In the genomic region with DNA sequence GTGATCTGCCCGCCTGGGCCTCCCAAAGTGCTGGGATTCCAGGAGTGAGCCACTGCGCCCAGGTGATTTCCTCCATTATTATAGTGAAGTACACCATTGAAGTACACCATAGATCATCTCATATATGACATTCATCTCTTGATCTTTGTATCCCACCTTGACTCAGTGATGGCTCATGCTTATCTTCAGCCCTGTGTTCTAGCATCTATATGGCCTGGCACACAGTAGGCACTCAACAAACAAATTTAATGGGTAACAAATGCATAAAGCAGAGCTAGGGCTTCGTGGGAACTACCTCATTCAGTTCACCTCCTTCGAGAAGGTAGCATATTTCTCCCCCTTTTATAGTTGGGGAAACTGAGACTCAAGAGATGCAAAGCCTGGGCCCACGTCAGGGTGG, we compare ENCODE assay signal across 7 cellular contexts. TPM values are rescaled to one million over a fixed set of nuclear protein-coding genes. Genes with fewer than 3 reads are reported as not detected.
DNase-seq lines count a peak whose midpoint lies in the region; ATAC-seq and TF ChIP-seq lines count a peak whose summit lies in the region.
"Had no signal": no experiment of that assay in that cellular context is flagged by ENCODE, and none has a peak within 500 bp of the region (broad histone marks: within the 10 kb centered on the region; RNA-seq: fewer than 3 reads in every experiment).

No MANE protein-coding gene starts in this region.

- no TSS peak for BruUV-seq in A673 (replicated peaks; lab: Mats Ljungman, UMichigan)
- BruUV-seq in OCI-LY7 (replicated peaks; lab: Mats Ljungman, UMichigan), result no TSS peak

- DNase-seq in A673 (ENCODE audit: low spot score), result no peak
- no peak for DNase-seq in OCI-LY7 (ENCODE audit: low spot score)
- DNase-seq in NCI-H526 treated with DMSO at 0.1 percent for 48 hours (lab: John Stamatoyannopoulos, UW), result no peak
- DNase-seq in effector CD8-positive, alpha-beta T cell (lab: John Stamatoyannopoulos, UW), result no peak
- DNase-seq: NCI-H1436 had no signal

- TF ChIP-seq CTCF in A673 (conservative IDR thresholded peaks at IDR 0.05; ENCODE audit: low read depth, low read length) (no peak), OCI-LY7 (conservative IDR thresholded peaks at IDR 0.05; ENCODE audit: low read length) (no peak)

- H2AFZ ChIP-seq in OCI-LY7 (ENCODE audit: low read length), result no peak overlapping the region

- H3K9me2 ChIP-seq in OCI-LY7 (ENCODE audit: insufficient read depth, low read length), result no peaks in the 10 kb centered on the region

- CTCF ChIA-PET in A673 (lab: Charles Lee) (no interaction called here), OCI-LY7 (lab: Charles Lee; ENCODE audit: unreplicated experiment) (interaction anchor here (0.6 kb wide), 1 partner anchor 21 kb away, joined by 4 read pairs; a partner anchor contains a TSS)

- peaks cover 16% of the 10 kb centered on the region for H3K4me1 ChIP-seq in A673 (ENCODE audit: insufficient read depth, low read length, poor library complexity, severe bottlenecking)
- H3K4me1 ChIP-seq in OCI-LY7 (ENCODE audit: insufficient read depth, low read length, poor library complexity, severe bottlenecking), result peaks cover 45% of the 10 kb centered on the region

- H3K4me3 ChIP-seq in A673 (ENCODE audit: low read depth, low read length, poor library complexity, severe bottlenecking) (peak overlapping the region; percentile 59), OCI-LY7 (ENCODE audit: low read depth, low read length, poor library complexity, severe bottlenecking) (peak overlapping the region; percentile 69), iPS-11a (ENCODE audit: low read depth, low read length) (peak overlapping the region; percentile 51)

- intact Hi-C loops in A673 (cut with micrococcal nuclease; ENCODE audit: unreplicated experiment), result loop anchor here (5.0 kb wide), 1 partner anchor 103 kb away; a partner anchor contains a TSS
- intact Hi-C loops in OCI-LY7 (cut with micrococcal nuclease; ENCODE audit: unreplicated experiment), result no loop called here

- H3K9me3 ChIP-seq in A673 (ENCODE audit: low read depth, low read length, poor library complexity, severe bottlenecking) (no peaks in the 10 kb centered on the region), OCI-LY7 (ENCODE audit: low read length) (no peaks in the 10 kb centered on the region)

- no peaks in the 10 kb centered on the region for H3K27me3 ChIP-seq in A673 (replicated peaks; ENCODE audit: insufficient read depth, low read depth, low read length, poor library complexity)

- H3K36me3 ChIP-seq in A673 (ENCODE audit: insufficient read depth, low read length, poor library complexity, severe bottlenecking) (no peaks in the 10 kb centered on the region), OCI-LY7 (ENCODE audit: insufficient read depth, low read length) (no peaks in the 10 kb centered on the region)

- H3K27ac ChIP-seq in A673 (ENCODE audit: low read depth, low read length, poor library complexity, severe bottlenecking) (peak overlapping the region; percentile 48), OCI-LY7 (ENCODE audit: low read depth, low read length, poor library complexity, severe bottlenecking) (no peak overlapping the region)

- no peaks in the 10 kb centered on the region for H3K79me2 ChIP-seq in OCI-LY7 (ENCODE audit: insufficient read depth, low read depth, low read length)

- H4K20me1 ChIP-seq in OCI-LY7 (ENCODE audit: insufficient read depth, low read length), result no peaks in the 10 kb centered on the region

- peak overlapping the region; percentile 93 for H3K4me2 ChIP-seq in OCI-LY7 (ENCODE audit: low read length)

- POLR2A ChIA-PET in A673 (lab: Charles Lee; ENCODE audit: low non-redundant PET), result no interaction called here
- POLR2A ChIA-PET in OCI-LY7 (lab: Charles Lee), result no interaction called here

- no peak for ATAC-seq in GM21786 (IDR thresholded peaks at IDR 0.05; ENCODE audit: unreplicated experiment)

RNA-seq across cellular contexts. Expression of a gene that starts 1.0 kb away (rescaled TPM):
- total RNA-seq in A673 (2021) (8.5 and 11.2 TPM in 2 replicates), OCI-LY7 (2022) (8.1 and 8.4 TPM in 2 replicates)
- total RNA-seq in OCI-LY7 (2014; rRNA removed; shearing (Covaris generic)), result 15.7 and 18.3 TPM in 2 replicates

RNA-seq across cellular contexts. Expression of a gene that starts 1.0 kb away (rescaled TPM):
- total RNA-seq in A673 (2021) (not detected in 2 replicates), OCI-LY7 (2022) (6.8 and 7.8 TPM in 2 replicates)
- total RNA-seq in OCI-LY7 (2014; rRNA removed; shearing (Covaris generic)), result 4.7 and 8.5 TPM in 2 replicates

RNA-seq across cellular contexts. Expression of a gene that starts 4.8 kb away (rescaled TPM):
- 8.6 and 8.7 TPM in 2 replicates for total RNA-seq in A673 (2021)
- total RNA-seq in OCI-LY7 (2014; rRNA removed; shearing (Covaris generic)), result 12.3 and 23.3 TPM in 2 replicates
- 10.5 and 14.0 TPM in 2 replicates for total RNA-seq in OCI-LY7 (2022)

RNA-seq across cellular contexts. Expression of a gene that starts 5.5 kb away (rescaled TPM):
- 45.8 and 48.0 TPM in 2 replicates for total RNA-seq in A673 (2021)
- total RNA-seq in OCI-LY7 (2014; rRNA removed; shearing (Covaris generic)), result 33.7 and 41.7 TPM in 2 replicates
- total RNA-seq in OCI-LY7 (2022), result 45.4 and 50.2 TPM in 2 replicates

RNA-seq across cellular contexts. Expression of a gene that starts 20.7 kb away (rescaled TPM):
- total RNA-seq in A673 (2021) (4.4 and 9.5 TPM in 2 replicates), OCI-LY7 (2022) (200 and 202 TPM in 2 replicates)
- 98.0 and 114 TPM in 2 replicates for total RNA-seq in OCI-LY7 (2014; rRNA removed; shearing (Covaris generic))
